In the genomic region with DNA sequence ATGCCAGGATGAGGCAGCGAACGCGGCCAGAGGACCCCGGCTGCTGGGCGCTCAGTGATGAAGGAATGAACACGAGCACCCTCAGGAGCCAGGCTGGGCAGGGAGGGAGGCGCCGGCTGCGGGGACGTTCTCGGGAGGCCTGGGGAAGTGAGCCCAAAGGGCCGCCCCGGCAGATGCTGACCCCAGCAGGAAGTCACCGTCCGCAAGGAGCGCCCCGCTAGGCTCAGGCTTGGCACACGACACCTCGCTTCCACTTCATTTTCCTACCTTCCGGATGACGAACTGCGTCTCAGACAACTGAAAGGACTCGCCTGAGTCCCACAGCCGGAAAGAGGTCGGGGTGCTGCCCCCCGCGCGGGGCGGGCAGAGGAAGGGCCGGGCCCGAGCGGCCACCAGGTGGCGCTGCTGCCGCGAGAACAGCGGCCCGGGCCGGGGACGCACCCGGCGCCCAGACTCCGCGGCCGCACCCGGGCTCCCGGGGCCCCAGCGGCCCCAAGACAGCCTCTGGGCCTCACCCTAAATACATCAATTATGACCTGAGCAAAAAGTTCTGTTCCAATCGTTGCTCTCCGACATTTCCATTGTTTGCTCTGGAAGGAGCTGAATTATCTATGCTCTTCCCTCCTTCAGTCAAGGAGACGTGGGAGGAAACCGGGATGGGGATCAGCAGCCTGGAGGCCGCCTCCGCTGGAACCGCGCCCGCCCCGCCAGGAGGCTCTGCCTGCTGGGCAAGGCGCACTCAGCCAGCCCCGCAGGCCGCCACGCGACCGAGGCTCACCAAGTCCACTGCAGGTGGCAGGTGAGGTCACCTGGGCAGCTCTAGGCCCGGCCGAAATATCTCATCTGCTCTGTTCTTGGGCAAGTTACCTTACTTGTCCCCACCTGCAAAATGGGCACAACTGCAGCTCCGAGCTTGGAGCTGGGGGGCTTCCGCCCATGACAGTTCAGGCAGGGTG, we compare ENCODE assay signal across 8 cellular contexts.
DNase-seq lines count a peak whose midpoint lies in the region; ATAC-seq lines count a peak whose summit lies in the region.

No MANE protein-coding gene starts in this region.

- H3K27me3 ChIP-seq in iPS-18a (ENCODE audit: control insufficient read depth, insufficient read depth, low read length) (no peaks in the 10 kb centered on the region), skeletal muscle tissue (ENCODE audit: control insufficient read depth in 3 of 3, insufficient read depth in 3 of 3, low read length in 3 of 3) (peaks cover 0 to 10% (median 4%) of the 10 kb centered on the region in 3 donors)

- H3K4me3 ChIP-seq in iPS-18a (ENCODE audit: low read length) (peak overlapping the region; percentile 51), skeletal muscle tissue (ENCODE audit: low read length in 3 of 3) (peak overlapping the region in 2 of 3 donors; percentile 40 to 49)

- H3K36me3 ChIP-seq in iPS-18a (ENCODE audit: control insufficient read depth, low read depth, low read length) (no peaks in the 10 kb centered on the region), skeletal muscle tissue (ENCODE audit: control insufficient read depth in 3 of 3, insufficient read depth in 3 of 3, low read length in 3 of 3) (no peaks in the 10 kb centered on the region)

- no peaks in the 10 kb centered on the region for H3K9me3 ChIP-seq in iPS-18a (ENCODE audit: control insufficient read depth, low read depth, low read length)
- no peaks in the 10 kb centered on the region for H3K9me3 ChIP-seq in skeletal muscle tissue (ENCODE audit: control insufficient read depth in 3 of 3, low read length in 3 of 3)

- H3K4me1 ChIP-seq in iPS-18a (ENCODE audit: control insufficient read depth, low read depth, low read length) (no peaks in the 10 kb centered on the region), skeletal muscle tissue (ENCODE audit: control insufficient read depth in 3 of 3, insufficient read depth in 3 of 3, low read length in 3 of 3) (peaks cover 5 to 12% (median 8%) of the 10 kb centered on the region in 3 donors)

- peak; percentile 77 for ATAC-seq in HG02885 (IDR thresholded peaks at IDR 0.05; ENCODE audit: poor library complexity, unreplicated experiment)
- ATAC-seq in HG03457 (IDR thresholded peaks at IDR 0.05; ENCODE audit: unreplicated experiment) = no peak

- no peak overlapping the region for H3K9ac ChIP-seq in iPS-18a (ENCODE audit: low read length)
- H3K9ac ChIP-seq in skeletal muscle tissue (ENCODE audit: low read depth in 1 of 3, low read length in 3 of 3) = peak overlapping the region in 2 of 3 donors; percentile 54 to 56

- H3K27ac ChIP-seq in iPS-18a (ENCODE audit: low read length) (no peak overlapping the region), skeletal muscle tissue (ENCODE audit: low read depth, low read length) (no peak overlapping the region)

- peak; percentile 59 for DNase-seq in ELR (ENCODE audit: low read depth)
- DNase-seq in T-helper 2 cell = peak; percentile 17 to 50 (median 41)
- DNase-seq in astrocyte of the hippocampus (ENCODE audit: low read depth, low spot score) = peak; percentile 60
- DNase-seq in NCI-H146 treated with DMSO at 0.1 percent for 48 hours (lab: John Stamatoyannopoulos, UW; ENCODE audit: unreplicated experiment) = no peak
